In the genomic region with DNA sequence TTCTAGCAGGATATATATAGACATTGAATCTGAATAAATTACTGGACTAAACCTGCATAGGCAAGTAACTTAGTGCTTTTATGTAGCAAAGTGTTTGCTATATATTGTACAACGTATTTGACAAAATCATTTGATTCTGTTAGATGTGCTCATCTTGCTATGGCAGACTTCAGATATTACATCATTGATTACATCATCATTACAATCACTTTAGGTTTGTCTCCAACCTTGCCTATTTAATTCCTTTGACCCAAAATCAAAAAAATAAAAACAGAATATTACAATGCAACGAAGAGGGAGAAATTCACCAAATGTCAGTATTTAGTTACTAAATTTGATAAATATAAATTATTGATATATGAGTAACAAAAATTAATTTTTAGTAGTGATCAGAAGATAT, we compare ENCODE assay signal across 10 cellular contexts.
"Had no signal": no experiment of that assay in that cellular context is flagged by ENCODE, and none has a peak within 500 bp of the region (broad histone marks: within the 10 kb centered on the region; RNA-seq: fewer than 3 reads in every experiment).

No MANE protein-coding gene starts in this region.

- H3K27ac ChIP-seq: GM23248, HL-60, KMS-11 had no signal

- H3K4me3 ChIP-seq: GM23248, HAP-1 had no signal

- H3K9ac ChIP-seq: GM23248, KMS-11 had no signal

- H3K36me3 ChIP-seq: HAP-1 had no signal

- DNase-seq: GM23248, GOT3, H7, IMR-90, Karpas-422, KBM-7 had no signal

- H3K4me2 ChIP-seq: KMS-11 had no signal

- H3K4me1 ChIP-seq: HAP-1 had no signal

- ATAC-seq: HCT116 had no signal

- H2AFZ ChIP-seq: GM23248 had no signal
